ENCODE assay signal across 1 cellular context in genomic region chr2:166031054-166031453, GRCh38.
TF ChIP-seq lines count a peak whose summit lies in the region.

No MANE protein-coding gene starts in this region.

TF ChIP-seq in GM23338, 12 proteins besides CTCF, POLR2A, EP300 and RAD21 (continued from another document):
- no peak for TF ChIP-seq ZNF462 (CRISPR knock-in tag; IDR thresholded peaks at IDR 0.05)
- TF ChIP-seq CREB1 (CRISPR knock-in tag; IDR thresholded peaks at IDR 0.05; ENCODE audit: low read depth): no peak
- TF ChIP-seq EZH2phosphoT487 (IDR thresholded peaks at IDR 0.05; ENCODE audit: unreplicated experiment): no peak
